27 cellular contexts compared by ENCODE assay signal in genomic region chr9:87642330-87643110, GRCh38.
DNase-seq lines count a peak whose midpoint lies in the region; ATAC-seq, FAIRE-seq and TF ChIP-seq lines count a peak whose summit lies in the region.
"Had no signal": no experiment of that assay in that cellular context is flagged by ENCODE, and none has a peak within 500 bp of the region (broad histone marks: within the 10 kb centered on the region; RNA-seq: fewer than 3 reads in every experiment).

No MANE protein-coding gene starts in this region.

- H3K27me3 ChIP-seq in H9 (ENCODE audit: insufficient read depth, low read length) (no peaks in the 10 kb centered on the region), HepG2 (ENCODE audit: control insufficient read depth in 1 of 2, insufficient read depth in 2 of 2, low read length in 2 of 2) (no peaks in the 10 kb centered on the region), testis (no peaks in the 10 kb centered on the region)
- H3K27me3 ChIP-seq: adrenal gland, SJSA1, vagina had no signal

- no peak overlapping the region for H2BK15ac ChIP-seq in H9 (ENCODE audit: low read depth, low read length)

- H4K20me1 ChIP-seq in H9 (ENCODE audit: control insufficient read depth, insufficient read depth, insufficient read length) (no peaks in the 10 kb centered on the region), HepG2 (ENCODE audit: insufficient read depth, low read length) (no peaks in the 10 kb centered on the region)

- H3K36me3 Mint-ChIP-seq in H9 (ENCODE audit: insufficient read depth in 1 of 3, low read depth in 3 of 3) = peaks cover 49 to 73% (median 67%) of the 10 kb centered on the region in 3 experiments
- no peaks in the 10 kb centered on the region for H3K36me3 Mint-ChIP-seq in immature natural killer cell
- H3K36me3 Mint-ChIP-seq: memory B cell had no signal

- H2AK5ac ChIP-seq in H9 (ENCODE audit: insufficient read length, low read length) = no peak overlapping the region

- no CpG with 5 or more reads among the region's 6 CpGs for WGBS in H9 (ENCODE audit: extremely low coverage, insufficient read length, low lambda C conversion rate)
- WGBS in HepG2 (ENCODE audit: low lambda C conversion rate) = 95% methylated on average over 5 of the region's 6 CpGs
- 78 to 79% methylated on average over 6 of the region's 6 CpGs for WGBS in testis, 2 donors

- H3K4me2 ChIP-seq in H9 (ENCODE audit: insufficient read depth, insufficient read length, low read length) = no peak overlapping the region
- no peak overlapping the region for H3K4me2 ChIP-seq in HepG2 (ENCODE audit: low read depth, low read length)
- H3K4me2 ChIP-seq: smooth muscle cell had no signal

- H2BK12ac ChIP-seq in H9 (ENCODE audit: insufficient read length, low read depth, low read length) = no peak overlapping the region

- no peak for ATAC-seq in HepG2
- ATAC-seq: activated T-cell treated with anti-CD3 and anti-CD28 coated beads, Interleukin-2, amount 50 U/mL, for 4 hours; effector memory CD8-positive, alpha-beta T cell; esophagus mucosa had no signal

- in situ Hi-C loops in HepG2 (cut with HindIII; ENCODE audit: extremely low pct_ligation_motif_present, low pct_unique_long_range_greater_than_20kb) = no loop called here

- TF ChIP-seq POLR2A in HepG2 (IDR thresholded peaks at IDR 0.05; ENCODE audit: insufficient read depth in 1 of 2, low read depth in 2 of 2, low read length in 2 of 2) (no peak), testis (IDR thresholded peaks at IDR 0.05) (no peak), H54 (IDR thresholded peaks at IDR 0.05; ENCODE audit: low read depth, low read length) (no peak)

- H3K9me3 Mint-ChIP-seq in H9 (no peaks in the 10 kb centered on the region), immature natural killer cell (no peaks in the 10 kb centered on the region)
- H3K9me3 Mint-ChIP-seq: activated T-cell treated with anti-CD3 and anti-CD28 coated beads, Interleukin-2, amount 50 U/mL, for 4 hours; CD4-positive, alpha-beta T cell; effector memory CD8-positive, alpha-beta T cell had no signal

- FAIRE-seq in HepG2 (lab: Jason Lieb, UNC) (no peak), H54 (lab: Jason Lieb, UNC) (no peak)
- FAIRE-seq: GM18507, RCC 7860 had no signal

- H3K4ac ChIP-seq in H9 (ENCODE audit: low read depth, low read length) = no peak overlapping the region

- no peak overlapping the region for H4K91ac ChIP-seq in H9 (ENCODE audit: insufficient read length, low read depth, low read length)

- no peaks in the 10 kb centered on the region for H3K23me2 ChIP-seq in H9 (ENCODE audit: insufficient read length, low read depth, low read length, poor library complexity, severe bottlenecking)

- no peak overlapping the region for H3K23ac ChIP-seq in H9 (ENCODE audit: insufficient read length, low read depth, low read length)

- H3K27ac Mint-ChIP-seq in H9 (peak overlapping the region in 2 of 3 experiments; percentile 59 to 82; a peak in 3 of 7 replicates), immature natural killer cell (no peak overlapping the region)
- H3K27ac Mint-ChIP-seq: CD4-positive, alpha-beta T cell; effector memory CD8-positive, alpha-beta T cell; memory B cell had no signal

- H3K4me3 ChIP-seq in HepG2 (replicated peaks in 1 of 3; ENCODE audit: insufficient read depth in 1 of 3, low read depth in 2 of 3, low read length in 3 of 3) (no peak overlapping the region), testis (no peak overlapping the region)
- H3K4me3 ChIP-seq: adrenal gland, coronary artery, SJSA1, smooth muscle cell, vagina had no signal

- H2BK120ac ChIP-seq in H9 (ENCODE audit: low read depth, low read length, poor library complexity, severe bottlenecking) = no peak overlapping the region

- peak; percentile 8 for DNase-seq in H9
- no peak for DNase-seq in caudate nucleus (lab: John Stamatoyannopoulos, UW)
- no peak for DNase-seq in HepG2 (ENCODE audit: low spot score)
- no peak for DNase-seq in testis
- DNase-seq in Ammon's horn (ENCODE audit: low spot score) = no peak
- no peak for DNase-seq in H54 (ENCODE audit: insufficient read length, low spot score)
- DNase-seq in immature natural killer cell = no peak
- DNase-seq: activated CD4-positive, alpha-beta T cell treated with anti-CD3 and anti-CD28 coated beads for 1 hour; activated naive CD4-positive, alpha-beta T cell; activated T-cell treated with anti-CD3 and anti-CD28 coated beads, Interleukin-2, amount 50 U/mL, for 4 hours; CD4-positive, alpha-beta T cell; DMS 273 treated with DMSO at 0.1 percent for 48 hours; effector memory CD8-positive, alpha-beta T cell; GOT3; Kasumi-1; kidney glomerular epithelial cell; NCI-H187; NCI-H524 treated with DMSO at 0.1 percent for 48 hours had no signal

- POLR2A ChIA-PET in HepG2 (lab: Yijun Ruan, JAX) = no interaction called here

- CTCF ChIA-PET in HepG2 (lab: Yijun Ruan, JAX; ENCODE audit: low intra/inter-chr PET ratio, low total read pairs) = no interaction called here

- H3K18ac ChIP-seq in H9 (ENCODE audit: insufficient read length, low read depth, low read length) = no peak overlapping the region

- intact Hi-C loops in HepG2 (cut with micrococcal nuclease; ENCODE audit: unreplicated experiment) (no loop called here), testis (cut with DNase I; ENCODE audit: low total_unique reads) (no loop called here)

- H2BK20ac ChIP-seq in H9 (ENCODE audit: low read depth, low read length, poor library complexity, severe bottlenecking) = no peak overlapping the region

- TF ChIP-seq EP300 in HepG2 (IDR thresholded peaks at IDR 0.05; ENCODE audit: low read depth in 2 of 2, low read length in 2 of 2) (no peak), HepG2 (CRISPR knock-in tag; IDR thresholded peaks at IDR 0.05; ENCODE audit: borderline replicate concordance) (no peak)

- H3K4me1 ChIP-seq in H9 (ENCODE audit: insufficient read depth, low read length) (peaks cover 6% of the 10 kb centered on the region; the same call in 1 of the 2 replicates), HepG2 (ENCODE audit: insufficient read depth, low read length) (no peaks in the 10 kb centered on the region), testis (peaks cover 18% of the 10 kb centered on the region)

- H3K9ac ChIP-seq in H9 (ENCODE audit: extremely low read depth, insufficient read length, low read length) (no peak overlapping the region), HepG2 (ENCODE audit: insufficient read depth, low read depth, low read length) (no peak overlapping the region)

- TF ChIP-seq CTCF in H9 (conservative IDR thresholded peaks at IDR 0.05) (no peak), HepG2 (CRISPR knock-in tag; IDR thresholded peaks at IDR 0.05) (0 out of 2 replicates have a peak, but pooled peaks have one; percentile 13), testis (IDR thresholded peaks at IDR 0.05) (no peak)

- H3K36me3 ChIP-seq in HepG2 (replicated peaks in 1 of 2; ENCODE audit: control insufficient read depth in 1 of 2, insufficient read depth in 2 of 2, low read length in 2 of 2) = peaks cover 20 to 74% of the 10 kb centered on the region in 2 experiments
- no peaks in the 10 kb centered on the region for H3K36me3 ChIP-seq in testis (ENCODE audit: low read depth, missing control alignments)
- H3K36me3 ChIP-seq: vagina had no signal

- no peak overlapping the region for H4K5ac ChIP-seq in H9 (ENCODE audit: insufficient read length, low read depth, low read length)

- no peak overlapping the region for H3K14ac ChIP-seq in H9 (ENCODE audit: insufficient read depth, low read length)

- H3K4me1 Mint-ChIP-seq in H9 (peaks cover 15 to 19% of the 10 kb centered on the region in 2 experiments), immature natural killer cell (peaks cover 8 to 13% of the 10 kb centered on the region in 2 donors)
- H3K4me1 Mint-ChIP-seq: memory B cell had no signal

- no TSS peak for BruUV-seq in HepG2 (replicated peaks; lab: Mats Ljungman, UMichigan)

- H3K79me2 ChIP-seq in H9 (ENCODE audit: insufficient read depth, low read length) (no peaks in the 10 kb centered on the region), HepG2 (ENCODE audit: insufficient read depth, low read length) (no peaks in the 10 kb centered on the region)

- H3K4me3 Mint-ChIP-seq in H9 = no peak overlapping the region
- H3K4me3 Mint-ChIP-seq in immature natural killer cell = no peak overlapping the region
- H3K4me3 Mint-ChIP-seq: activated T-cell treated with anti-CD3 and anti-CD28 coated beads, Interleukin-2, amount 50 U/mL, for 4 hours; CD4-positive, alpha-beta T cell; effector memory CD8-positive, alpha-beta T cell; memory B cell had no signal

- no peak overlapping the region for H3K56ac ChIP-seq in H9 (ENCODE audit: insufficient read length, low read depth, low read length)

- H4K8ac ChIP-seq in H9 (replicated peaks; ENCODE audit: insufficient read length, low read depth, low read length) = no peak overlapping the region

- H2BK5ac ChIP-seq in H9 (ENCODE audit: insufficient read length, low read length) = no peak overlapping the region

- H3T11ph ChIP-seq in H9 (ENCODE audit: low read length) = no peak overlapping the region

- H2AFZ ChIP-seq in H9 (ENCODE audit: low read length) (no peak overlapping the region), HepG2 (ENCODE audit: low read length) (no peak overlapping the region)

- no peak for TF ChIP-seq RAD21 in HepG2 (CRISPR knock-in tag; IDR thresholded peaks at IDR 0.05)

- H3K79me1 ChIP-seq in H9 (ENCODE audit: insufficient read depth, low read depth, low read length, poor library complexity, severe bottlenecking) = no peaks in the 10 kb centered on the region

- H3K27ac ChIP-seq in H9 (ENCODE audit: insufficient read length, low read depth, low read length) (no peak overlapping the region), caudate nucleus (ENCODE audit: low read depth, low read length) (peak overlapping the region; percentile 56), HepG2 (ENCODE audit: extremely low read length, insufficient read depth, low read length) (no peak overlapping the region), testis (peak overlapping the region; percentile 14 to 47)
- H3K27ac ChIP-seq: coronary artery, SJSA1, vagina had no signal

- no peaks in the 10 kb centered on the region for H3K27me3 Mint-ChIP-seq in H9 (ENCODE audit: low read depth)
- H3K27me3 Mint-ChIP-seq in immature natural killer cell (ENCODE audit: low read depth in 3 of 3) = peaks cover 2 to 3% (median 3%) of the 10 kb centered on the region in 3 donors
- H3K27me3 Mint-ChIP-seq: CD4-positive, alpha-beta T cell had no signal

- H3K9me3 ChIP-seq in H9 (ENCODE audit: control insufficient read depth, low read depth, low read length) (no peaks in the 10 kb centered on the region), HepG2 (ENCODE audit: low read length) (no peaks in the 10 kb centered on the region), testis (no peaks in the 10 kb centered on the region)
- H3K9me3 ChIP-seq: adrenal gland, SJSA1, vagina had no signal

TF ChIP-seq in HepG2, 621 proteins besides CTCF, POLR2A, EP300 and RAD21 (continues in another document):
- no peak for TF ChIP-seq ZNF549 (CRISPR knock-in tag; IDR thresholded peaks at IDR 0.05)
- no peak for TF ChIP-seq ZNF296 (CRISPR knock-in tag; conservative IDR thresholded peaks at IDR 0.05)

Comparison
In these comparisons a context has a peak if more than half of its experiments do, and no peak if none do; other contexts are left out.
1. H3K27ac ChIP-seq: peak in caudate nucleus (single experiment) and testis (2 of 2); none in H9 (single experiment) and HepG2 (single experiment).
2. H3K27ac Mint-ChIP-seq: peak in H9 (2 of 3); none in immature natural killer cell (0 of 6).